22 cellular contexts compared by ENCODE assay signal in the genomic region with DNA sequence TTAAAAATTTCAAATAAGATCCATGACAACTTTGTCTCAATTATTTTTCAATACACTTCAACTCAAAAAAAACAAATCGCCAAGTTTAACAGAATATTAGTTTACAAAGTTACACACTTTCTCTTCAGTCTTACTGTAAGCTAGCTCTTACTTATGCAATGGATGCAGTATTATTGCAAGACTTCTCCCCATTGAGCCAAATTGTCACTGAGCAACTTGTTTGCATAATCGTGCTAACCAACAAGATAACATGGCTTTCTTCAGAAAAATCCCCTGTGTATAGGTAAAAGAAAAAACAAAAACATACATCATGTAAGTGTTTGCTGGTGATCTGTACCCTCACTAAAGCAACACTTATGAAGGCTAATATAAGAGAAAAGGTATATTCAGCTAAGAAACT. TPM values are rescaled to one million over a fixed set of nuclear protein-coding genes. Genes with fewer than 3 reads are reported as not detected.
DNase-seq lines count a peak whose midpoint lies in the region; ATAC-seq and TF ChIP-seq lines count a peak whose summit lies in the region.
"Had no signal": no experiment of that assay in that cellular context is flagged by ENCODE, and none has a peak within 500 bp of the region (broad histone marks: within the 10 kb centered on the region; RNA-seq: fewer than 3 reads in every experiment).

No MANE protein-coding gene starts in this region.

- H3K36me3 Mint-ChIP-seq in CD8-positive, alpha-beta T cell, result peaks cover 44% of the 10 kb centered on the region
- H3K36me3 Mint-ChIP-seq in naive thymus-derived CD8-positive, alpha-beta T cell, result peaks cover 0 to 64% (median 25%) of the 10 kb centered on the region in 3 donors

- H3K27ac ChIP-seq in CD8-positive, alpha-beta T cell (ENCODE audit: low read depth, low read length), result no peak overlapping the region
- H3K27ac ChIP-seq: A549; BLaER1 treated with 17β-estradiol and CSF1 and Interleukin-3, amounts not matched to agents 10 nM and 100 nM had no signal

- H3K9me3 Mint-ChIP-seq in CD8-positive, alpha-beta T cell, result no peaks in the 10 kb centered on the region
- H3K9me3 Mint-ChIP-seq in naive thymus-derived CD8-positive, alpha-beta T cell, result no peaks in the 10 kb centered on the region
- H3K9me3 Mint-ChIP-seq: CD8-positive, alpha-beta memory T cell had no signal

- TF ChIP-seq CTCF in AG10803 (conservative IDR thresholded peaks at IDR 0.05; ENCODE audit: low read length) (no peak), cardiac fibroblast (IDR thresholded peaks at IDR 0.05; ENCODE audit: low read depth, low read length) (no peak), fibroblast of the aortic adventitia (IDR thresholded peaks at IDR 0.05; ENCODE audit: insufficient read depth, low read length) (no peak), GM10248 (IDR thresholded peaks at IDR 0.05; ENCODE audit: control extremely low read depth, extremely low read depth, low read depth, missing control alignments) (no peak)
- no peak for TF ChIP-seq CTCF in CD8-positive, alpha-beta T cell (IDR thresholded peaks at IDR 0.05)

- intact Hi-C loops in CD8-positive, alpha-beta T cell (cut with DNase I, micrococcal nuclease), result no loop called here

- H3K27me3 ChIP-seq in CD8-positive, alpha-beta T cell (ENCODE audit: insufficient read depth, low read length), result no peaks in the 10 kb centered on the region
- H3K27me3 ChIP-seq: BLaER1 treated with 17β-estradiol and CSF1 and Interleukin-3, amounts not matched to agents 10 nM and 100 nM had no signal

- H3K4me1 Mint-ChIP-seq in CD8-positive, alpha-beta T cell (ENCODE audit: low read depth), result peaks cover 59% of the 10 kb centered on the region
- peaks cover 15 to 46% (median 37%) of the 10 kb centered on the region in 4 donors for H3K4me1 Mint-ChIP-seq in naive thymus-derived CD8-positive, alpha-beta T cell

- peak overlapping the region; percentile 12 for H3K27ac Mint-ChIP-seq in CD8-positive, alpha-beta T cell
- peak overlapping the region in 2 of 10 donors; percentile 8 to 33 for H3K27ac Mint-ChIP-seq in naive thymus-derived CD8-positive, alpha-beta T cell

- POLR2A ChIA-PET in CD8-positive, alpha-beta T cell (lab: Charles Lee), result interaction anchor here (1.1 to 1.4 kb wide), 2 partner anchors 19 to 23 kb away, joined by 4 to 8 read pairs; a partner anchor contains a TSS
- POLR2A ChIA-PET in GM10248 (lab: Yijun Ruan, JAX), result no interaction called here
- POLR2A ChIA-PET in naive thymus-derived CD8-positive, alpha-beta T cell (lab: Charles Lee), result interaction anchor here (0.7 to 1.4 kb wide), 2 partner anchors 23 to 30 kb away, joined by 3 to 4 read pairs; a partner anchor contains a TSS

- H3K4me3 ChIP-seq in AG10803 (ENCODE audit: low read length) (no peak overlapping the region), cardiac fibroblast (replicated peaks in 1 of 2; ENCODE audit: low read depth in 2 of 2, low read length in 2 of 2) (no peak overlapping the region), fibroblast of the aortic adventitia (ENCODE audit: low read depth, low read length) (no peak overlapping the region)
- H3K4me3 ChIP-seq in CD8-positive, alpha-beta T cell (ENCODE audit: low read depth, low read length), result no peak overlapping the region
- H3K4me3 ChIP-seq: A549; BLaER1 treated with 17β-estradiol and CSF1 and Interleukin-3, amounts not matched to agents 10 nM and 100 nM had no signal

- no peak for ATAC-seq in CD8-positive, alpha-beta T cell
- ATAC-seq in naive thymus-derived CD8-positive, alpha-beta T cell, result no peak
- ATAC-seq: A549, HCT116, Panc1 had no signal

- no peaks in the 10 kb centered on the region for H3K9me3 ChIP-seq in CD8-positive, alpha-beta T cell (ENCODE audit: low read length)
- H3K9me3 ChIP-seq: A549 had no signal

- DNase-seq in AG10803 (ENCODE audit: low read depth) (peak; percentile 36), cardiac fibroblast (ENCODE audit: low read depth in 2 of 2) (peak; percentile 47 to 51), fibroblast of the aortic adventitia (ENCODE audit: low read depth) (peak; percentile 26), GM10248 (ENCODE audit: extremely low spot score) (no peak), anterior cingulate cortex (lab: John Stamatoyannopoulos, UW) (no peak)
- no peak for DNase-seq in CD8-positive, alpha-beta T cell
- no peak for DNase-seq in naive thymus-derived CD8-positive, alpha-beta T cell
- DNase-seq: Calu3; CD8-positive, alpha-beta memory T cell; GDM1; KG1; MV-4-11; NCI-H1105 treated with DMSO at 0.1 percent for 48 hours; NCI-H2029 treated with DMSO at 0.1 percent for 48 hours; NCI-H2171; NCI-H524 treated with DMSO at 0.1 percent for 48 hours; NCI-H82; SIG-M5 had no signal

- H3K4me3 Mint-ChIP-seq in CD8-positive, alpha-beta T cell, result no peak overlapping the region
- H3K4me3 Mint-ChIP-seq in naive thymus-derived CD8-positive, alpha-beta T cell, result no peak overlapping the region

- H3K4me1 ChIP-seq in CD8-positive, alpha-beta T cell (ENCODE audit: insufficient read depth, low read length), result peaks cover 17% of the 10 kb centered on the region
- H3K4me1 ChIP-seq: A549; BLaER1 treated with 17β-estradiol and CSF1 and Interleukin-3, amounts not matched to agents 10 nM and 100 nM had no signal

- H3K27me3 Mint-ChIP-seq in CD8-positive, alpha-beta T cell (ENCODE audit: low read depth), result no peaks in the 10 kb centered on the region
- H3K27me3 Mint-ChIP-seq in naive thymus-derived CD8-positive, alpha-beta T cell, result no peaks in the 10 kb centered on the region
- H3K27me3 Mint-ChIP-seq: CD8-positive, alpha-beta memory T cell had no signal

- CTCF ChIA-PET in CD8-positive, alpha-beta T cell (lab: Charles Lee), result no interaction called here
- CTCF ChIA-PET in GM10248 (lab: Yijun Ruan, JAX), result interaction anchor here (1.3 to 2.5 kb wide), 4 partner anchors 14 to 116 kb away, joined by 3 to 10 read pairs (median 8); a partner anchor contains a TSS

- peaks cover 5% of the 10 kb centered on the region for H3K36me3 ChIP-seq in CD8-positive, alpha-beta T cell (ENCODE audit: insufficient read depth, low read length)

RNA-seq across cellular contexts. Expression of a gene that starts 18.9 kb away (rescaled TPM):
- 10 to 100 TPM; 69.5 to 71.8 TPM for total RNA-seq in CD8-positive, alpha-beta T cell
- 36.8 and 49.1 TPM in 2 replicates for total RNA-seq in fibroblast of the aortic adventitia (ENCODE audit: low replicate concordance)
- 10 to 100 TPM; 68.1 to 82.5 TPM for total RNA-seq in naive thymus-derived CD8-positive, alpha-beta T cell
- polyA plus RNA-seq in naive thymus-derived CD8-positive, alpha-beta T cell, result 10 to 100 TPM; 40.3 to 48.9 (median 46.7) TPM

RNA-seq across cellular contexts. Expression of a gene that starts 22.5 kb away (rescaled TPM):
- 100 to 1,000 TPM in 1 of 2 experiments, 10 to 100 TPM in 1; 99.6 to 103 TPM for total RNA-seq in CD8-positive, alpha-beta T cell
- 42.3 and 385 TPM in 2 replicates for total RNA-seq in fibroblast of the aortic adventitia (ENCODE audit: low replicate concordance)
- 100 to 1,000 TPM; 163 to 167 TPM for total RNA-seq in naive thymus-derived CD8-positive, alpha-beta T cell
- polyA plus RNA-seq in naive thymus-derived CD8-positive, alpha-beta T cell, result 100 to 1,000 TPM; 344 to 365 (median 362) TPM

RNA-seq across cellular contexts. Expression of a gene that starts 33.3 kb away (rescaled TPM):
- total RNA-seq in CD8-positive, alpha-beta T cell, result 10 to 100 TPM; 29.3 to 32.4 TPM
- 11.5 and 69.9 TPM in 2 replicates for total RNA-seq in fibroblast of the aortic adventitia (ENCODE audit: low replicate concordance)
- total RNA-seq in naive thymus-derived CD8-positive, alpha-beta T cell, result 10 to 100 TPM; 24.9 to 27.8 TPM
- polyA plus RNA-seq in naive thymus-derived CD8-positive, alpha-beta T cell, result 10 to 100 TPM; 29.0 to 35.6 (median 29.7) TPM

Comparison
In these comparisons a context has a peak if more than half of its experiments do, and no peak if none do; other contexts are left out.
1. DNase-seq: peak in AG10803 (single experiment), cardiac fibroblast (2 of 2) and fibroblast of the aortic adventitia (single experiment); none in CD8-positive, alpha-beta T cell (0 of 7), GM10248 (single experiment), naive thymus-derived CD8-positive, alpha-beta T cell (0 of 10) and anterior cingulate cortex (0 of 58).